Comparison of ENCODE assay signal across 8 cellular contexts in genomic region chr22:31344369-31345330, GRCh38. TPM values are rescaled to one million over a fixed set of nuclear protein-coding genes. Genes with fewer than 3 reads are reported as not detected.
DNase-seq lines count a peak whose midpoint lies in the region; ATAC-seq and TF ChIP-seq lines count a peak whose summit lies in the region.

No MANE protein-coding gene starts in this region.

- DNase-seq in activated CD4-positive, CD25-positive, alpha-beta regulatory T cell treated with anti-CD3 and anti-CD28 coated beads, Interleukin-2, amount 50 U/mL, for 72 hours, result peak; percentile 47
- no peak for DNase-seq in activated CD4-positive, CD25-positive, alpha-beta regulatory T cell (lab: John Stamatoyannopoulos, UW)
- DNase-seq in activated CD4-positive, alpha-beta T cell treated with anti-CD3 and anti-CD28 coated beads, Interleukin-2, amount 50 U/mL, for 4 hours, result peak; percentile 20 to 25
- peak; percentile 53 for DNase-seq in epithelial cell of esophagus (ENCODE audit: low read depth)
- DNase-seq in naive thymus-derived CD8-positive, alpha-beta T cell, result peak in 6 of 10 donors; percentile 6 to 33 (median 26)
- peak; percentile 68 for DNase-seq in upper lobe of right lung

- H3K4me3 Mint-ChIP-seq in naive thymus-derived CD8-positive, alpha-beta T cell, result peak overlapping the region; percentile 88 to 96 (median 91)

- ATAC-seq in naive thymus-derived CD8-positive, alpha-beta T cell, result no peak
- no peak for ATAC-seq in upper lobe of right lung
- ATAC-seq in HG03469 (IDR thresholded peaks at IDR 0.05; ENCODE audit: unreplicated experiment), result no peak
- ATAC-seq in GM21528 (IDR thresholded peaks at IDR 0.05; ENCODE audit: low FRiP score, unreplicated experiment), result no peak

- H3K4me3 ChIP-seq in epithelial cell of esophagus (ENCODE audit: low read length), result peak overlapping the region; percentile 52
- peak overlapping the region; percentile 75 for H3K4me3 ChIP-seq in upper lobe of right lung

- H3K27me3 Mint-ChIP-seq in naive thymus-derived CD8-positive, alpha-beta T cell, result no peaks in the 10 kb centered on the region

- POLR2A ChIA-PET in naive thymus-derived CD8-positive, alpha-beta T cell (lab: Charles Lee), result interaction anchor here (1.0 to 14.2 kb wide), 14 partner anchors 10 to 286 kb away, joined by 3 to 352 read pairs (median 7); partner anchors contain the start of genes DRG1, PIK3IP1, RNF185 and SFI1

- peaks cover 47% of the 10 kb centered on the region for H3K4me1 ChIP-seq in upper lobe of right lung

- peaks cover 27% of the 10 kb centered on the region for H3K36me3 ChIP-seq in upper lobe of right lung

- intact Hi-C loops in upper lobe of right lung (cut with DNase I), result no loop called here

- no peak for TF ChIP-seq CTCF in epithelial cell of esophagus (IDR thresholded peaks at IDR 0.05; ENCODE audit: insufficient read depth, low read depth, low read length, missing control alignments)
- TF ChIP-seq CTCF in upper lobe of right lung (IDR thresholded peaks at IDR 0.05), result no peak

- no peaks in the 10 kb centered on the region for H3K9me3 ChIP-seq in upper lobe of right lung

- no peaks in the 10 kb centered on the region for H3K27me3 ChIP-seq in upper lobe of right lung

- H3K9me3 Mint-ChIP-seq in naive thymus-derived CD8-positive, alpha-beta T cell, result no peaks in the 10 kb centered on the region

- peaks cover 0 to 39% (median 9%) of the 10 kb centered on the region in 3 donors for H3K36me3 Mint-ChIP-seq in naive thymus-derived CD8-positive, alpha-beta T cell

- peaks cover 33 to 63% (median 61%) of the 10 kb centered on the region in 4 donors for H3K4me1 Mint-ChIP-seq in naive thymus-derived CD8-positive, alpha-beta T cell

- peak overlapping the region; percentile 70 for H3K27ac ChIP-seq in upper lobe of right lung

- H3K27ac Mint-ChIP-seq in naive thymus-derived CD8-positive, alpha-beta T cell, result peak overlapping the region; percentile 82 to 97 (median 92)

RNA-seq across cellular contexts. Expression of gene PATZ1, which starts 1.5 kb away (rescaled TPM):
- total RNA-seq in naive thymus-derived CD8-positive, alpha-beta T cell, result 10 to 100 TPM; 66.9 to 70.6 TPM
- polyA plus RNA-seq in naive thymus-derived CD8-positive, alpha-beta T cell, result 10 to 100 TPM; 17.8 to 34.2 (median 19.0) TPM
- 24.3 TPM for total RNA-seq in upper lobe of right lung

RNA-seq across cellular contexts. Expression of gene PIK3IP1, which starts 52.4 kb away (rescaled TPM):
- 100 to 1,000 TPM; 730 to 741 TPM for total RNA-seq in naive thymus-derived CD8-positive, alpha-beta T cell
- 100 to 1,000 TPM; 530 to 963 (median 585) TPM for polyA plus RNA-seq in naive thymus-derived CD8-positive, alpha-beta T cell
- total RNA-seq in upper lobe of right lung, result 56.4 TPM

RNA-seq across cellular contexts. Expression of gene DRG1, which starts 54.8 kb away (rescaled TPM):
- 100 to 1,000 TPM; 106 to 112 TPM for total RNA-seq in naive thymus-derived CD8-positive, alpha-beta T cell
- 10 to 100 TPM; 82.1 to 92.7 (median 90.8) TPM for polyA plus RNA-seq in naive thymus-derived CD8-positive, alpha-beta T cell
- 35.5 TPM for total RNA-seq in upper lobe of right lung

Comparison
In these comparisons a context has a peak if more than half of its experiments do, and no peak if none do; other contexts are left out.
1. DNase-seq: peak in activated CD4-positive, CD25-positive, alpha-beta regulatory T cell treated with anti-CD3 and anti-CD28 coated beads, Interleukin-2, amount 50 U/mL, for 72 hours (single experiment), activated CD4-positive, alpha-beta T cell treated with anti-CD3 and anti-CD28 coated beads, Interleukin-2, amount 50 U/mL, for 4 hours (2 of 2), epithelial cell of esophagus (single experiment), naive thymus-derived CD8-positive, alpha-beta T cell (6 of 10) and upper lobe of right lung (single experiment); none in activated CD4-positive, CD25-positive, alpha-beta regulatory T cell (0 of 4).
2. RNA of gene PIK3IP1, which starts 52.4 kb away (total RNA-seq): 730 to 741 TPM in naive thymus-derived CD8-positive, alpha-beta T cell; 56.4 TPM in upper lobe of right lung (single experiment); every median in the first group is over 10 times any median in the second.